Comparison of ENCODE assay signal across 8 cellular contexts in genomic region chr3:19947549-19948071, GRCh38. TPM values are rescaled to one million over a fixed set of nuclear protein-coding genes. Genes with fewer than 3 reads are reported as not detected.
DNase-seq lines count a peak whose midpoint lies in the region; ATAC-seq and TF ChIP-seq lines count a peak whose summit lies in the region.

No MANE protein-coding gene starts in this region.

- H2AK9ac ChIP-seq in IMR-90 (replicated peaks; ENCODE audit: low read depth, low read length, poor library complexity): peak overlapping the region; percentile 100

- no peaks in the 10 kb centered on the region; the same call in 1 of the 2 replicates for H3K9me1 ChIP-seq in IMR-90 (ENCODE audit: insufficient read depth, low read length)

- H3K4me1 ChIP-seq in CD4-positive, CD25-positive, alpha-beta regulatory T cell (ENCODE audit: control insufficient read depth, insufficient read depth, low read length, poor library complexity, severe bottlenecking): peaks cover 53% of the 10 kb centered on the region
- peaks cover 6% of the 10 kb centered on the region; the same call in 1 of the 2 replicates for H3K4me1 ChIP-seq in IMR-90 (ENCODE audit: control insufficient read depth, insufficient read depth, low read length)

- H3K9me3 Mint-ChIP-seq in CD4-positive, CD25-positive, alpha-beta regulatory T cell: peaks cover 0 to 2% (median 0%) of the 10 kb centered on the region in 7 donors

- H2AK5ac ChIP-seq in IMR-90 (ENCODE audit: low read depth, low read length): peak overlapping the region; percentile 89

- peak overlapping the region; percentile 88 for H3K4me3 ChIP-seq in CD4-positive, CD25-positive, alpha-beta regulatory T cell (ENCODE audit: low read depth, low read length)
- H3K4me3 ChIP-seq in IMR-90 (ENCODE audit: insufficient read depth, low read depth, low read length): peak overlapping the region; percentile 95

- peaks cover 10% of the 10 kb centered on the region for H3K36me3 Mint-ChIP-seq in CD4-positive, CD25-positive, alpha-beta regulatory T cell

- TF ChIP-seq POLR2A in IMR-90 (IDR thresholded peaks at IDR 0.05; ENCODE audit: low read depth, low read length): no peak

- dilution Hi-C loops in IMR-90 (cut with HindIII; ENCODE audit: low sequenced_read_pairs, unreplicated experiment): no loop called here

- TF ChIP-seq CTCF in IMR-90 (conservative IDR thresholded peaks at IDR 0.05; ENCODE audit: low read depth, low read length): no peak

- H2BK120ac ChIP-seq in IMR-90 (ENCODE audit: low read depth, low read length): peak overlapping the region; percentile 28; the same call in 1 of the 2 replicates

- peak overlapping the region; percentile 64 for H3K18ac ChIP-seq in IMR-90 (ENCODE audit: low read depth, low read length)

- peak overlapping the region; percentile 33 for H3K56ac ChIP-seq in IMR-90 (ENCODE audit: extremely low read depth, insufficient read depth, low read length)

- CTCF ChIA-PET in IMR-90 (lab: Yijun Ruan, JAX): no interaction called here

- H3K9ac ChIP-seq in IMR-90 (ENCODE audit: low read depth, low read length): peak overlapping the region; percentile 87

- peak overlapping the region; percentile 68; the same call in 1 of the 3 replicates for H2BK15ac ChIP-seq in IMR-90 (ENCODE audit: low read depth, low read length)

- peak overlapping the region; percentile 97 for H3K27ac ChIP-seq in CD4-positive, CD25-positive, alpha-beta regulatory T cell (ENCODE audit: insufficient read depth, low read length, poor library complexity, severe bottlenecking)
- H3K27ac ChIP-seq in IMR-90 (ENCODE audit: insufficient read depth, low read length): peak overlapping the region; percentile 88

- no peaks in the 10 kb centered on the region for H3K27me3 ChIP-seq in CD4-positive, CD25-positive, alpha-beta regulatory T cell (ENCODE audit: control insufficient read depth, insufficient read depth, low read length)
- H3K27me3 ChIP-seq in IMR-90 (ENCODE audit: control insufficient read depth, insufficient read depth, low read length): no peaks in the 10 kb centered on the region

- peak overlapping the region; percentile 92 for H2AFZ ChIP-seq in IMR-90 (replicated peaks; ENCODE audit: low read length, poor library complexity)

- peaks cover 21% of the 10 kb centered on the region for H3K36me3 ChIP-seq in CD4-positive, CD25-positive, alpha-beta regulatory T cell (ENCODE audit: control insufficient read depth, insufficient read depth, low read length)
- peaks cover 10% of the 10 kb centered on the region for H3K36me3 ChIP-seq in IMR-90 (ENCODE audit: control insufficient read depth, insufficient read depth, low read length)

- H3K27ac Mint-ChIP-seq in CD4-positive, CD25-positive, alpha-beta regulatory T cell: peak overlapping the region; percentile 97 to 100 (median 99)

- TF ChIP-seq RAD21 in IMR-90 (IDR thresholded peaks at IDR 0.05; ENCODE audit: low read length): no peak

- peak in 1 of 2 donors; percentile 21 for ATAC-seq in CD4-positive, CD25-positive, alpha-beta regulatory T cell (ENCODE audit: low read depth in 2 of 2)
- ATAC-seq in GM21447 (IDR thresholded peaks at IDR 0.05; ENCODE audit: unreplicated experiment) (peak; percentile 17), IMR-90 (ENCODE audit: low read depth) (peak; percentile 37)

- peak; percentile 42 to 74 (median 62) for DNase-seq in CD4-positive, CD25-positive, alpha-beta regulatory T cell
- DNase-seq in IMR-90: peak; percentile 41
- DNase-seq in T follicular helper cell (ENCODE audit: low read depth): peak; percentile 44
- peak in 48 of 58 donors; percentile 3 to 75 (median 50) for DNase-seq in anterior cingulate cortex (lab: John Stamatoyannopoulos, UW)
- DNase-seq in hepatic stellate cell (ENCODE audit: low spot score): peak; percentile 59
- DNase-seq in renal cortical epithelial cell (ENCODE audit: low read depth): peak; percentile 36
- DNase-seq in midbrain (lab: John Stamatoyannopoulos, UW): no peak

- peaks cover 32% of the 10 kb centered on the region for H4K20me1 ChIP-seq in IMR-90 (ENCODE audit: insufficient read depth, low read length)

- H3K79me1 ChIP-seq in IMR-90 (ENCODE audit: low read depth in 1 of 2, low read length in 2 of 2): peaks cover 5 to 20% of the 10 kb centered on the region in 2 experiments; a peak in 3 of 4 replicates

- WGBS in IMR-90 (ENCODE audit: extremely low coverage in 2 of 2, insufficient read length in 1 of 2), 2 experiments: 0% methylated on average over 2 of the region's 27 CpGs; no CpG with 5 or more reads in 1 of the 2 experiments

- intact Hi-C loops in IMR-90 (cut with micrococcal nuclease): loop anchor here (1.0 to 5.0 kb wide), 3 partner anchors 58 to 240 kb away; partner anchors contain the start of genes KAT2B and SGO1

- peaks cover 5% of the 10 kb centered on the region for H3K27me3 Mint-ChIP-seq in CD4-positive, CD25-positive, alpha-beta regulatory T cell

- peak overlapping the region; percentile 45 for H4K5ac ChIP-seq in IMR-90 (ENCODE audit: low read depth, low read length)

- no TSS peak for BruUV-seq in IMR-90 (replicated peaks; lab: Mats Ljungman, UMichigan)

- H2BK20ac ChIP-seq in IMR-90 (ENCODE audit: low read depth, low read length): no peak overlapping the region

- H3K4me1 Mint-ChIP-seq in CD4-positive, CD25-positive, alpha-beta regulatory T cell: peaks cover 35 to 72% (median 52%) of the 10 kb centered on the region in 4 donors

- H4K8ac ChIP-seq in IMR-90 (ENCODE audit: low read depth in 2 of 2, low read length in 2 of 2): peak overlapping the region; percentile 79 to 81

- H3K14ac ChIP-seq in IMR-90 (replicated peaks; ENCODE audit: low read depth, low read length): peak overlapping the region; percentile 95

- peak overlapping the region; percentile 85 for H4K91ac ChIP-seq in IMR-90 (ENCODE audit: insufficient read depth, low read depth, low read length)

- H2BK5ac ChIP-seq in IMR-90 (ENCODE audit: low read depth, low read length, poor library complexity, severe bottlenecking): peak overlapping the region; percentile 89

- H3K4ac ChIP-seq in IMR-90 (ENCODE audit: low read depth, low read length): peak overlapping the region; percentile 87

- in situ Hi-C loops in IMR-90 (cut with MboI; ENCODE audit: low sequenced_read_pairs): loop anchor here (10.0 kb wide), 1 partner anchor 237 kb away; the partner anchor contains the start of gene SGO1

- POLR2A ChIA-PET in IMR-90 (lab: Charles Lee; ENCODE audit: unreplicated experiment): no interaction called here

- H3K23ac ChIP-seq in IMR-90 (ENCODE audit: low read depth, low read length): peak overlapping the region; percentile 59

- H3K4me3 Mint-ChIP-seq in CD4-positive, CD25-positive, alpha-beta regulatory T cell: peak overlapping the region; percentile 92 to 100 (median 100)

- peak overlapping the region; percentile 100 for H3K4me2 ChIP-seq in IMR-90 (ENCODE audit: low read depth, low read length)

- H3K9me3 ChIP-seq in CD4-positive, CD25-positive, alpha-beta regulatory T cell (ENCODE audit: control insufficient read depth in 2 of 2, low read length in 2 of 2): no peaks in the 10 kb centered on the region
- no peaks in the 10 kb centered on the region for H3K9me3 ChIP-seq in IMR-90 (ENCODE audit: control insufficient read depth, insufficient read depth, low read length)

TF ChIP-seq in IMR-90, 13 proteins besides CTCF, POLR2A, EP300 and RAD21:
- no peak for TF ChIP-seq NFE2L2 (IDR thresholded peaks at IDR 0.05; ENCODE audit: low read depth, low read length)
- TF ChIP-seq FOS (IDR thresholded peaks at IDR 0.05; ENCODE audit: low read depth, low read length): 0 out of 2 replicates have a peak, but pooled peaks have one; percentile 36

RNA-seq across cellular contexts. Expression of gene RAB5A, which starts 0.7 kb away (rescaled TPM):
- 134 TPM for total RNA-seq in CD4-positive, CD25-positive, alpha-beta regulatory T cell
- 10 to 100 TPM; 33.8 to 41.9 (median 40.3) TPM for polyA plus RNA-seq in CD4-positive, CD25-positive, alpha-beta regulatory T cell
- 46.4 and 82.8 TPM in 2 replicates for total RNA-seq in IMR-90 (2012; rRNA removed)
- polyA plus RNA-seq in IMR-90 (2012; rRNA removed): 33.3 and 37.2 TPM in 2 replicates
- polyA plus RNA-seq in IMR-90 (2012; cell fraction: cytosol; rRNA removed): 6.8 and 17.0 TPM in 2 replicates
- 7.1 and 15.1 TPM in 2 replicates for polyA plus RNA-seq in IMR-90 (2012; cell fraction: nucleus; rRNA removed; ENCODE audit: low replicate concordance)
- total RNA-seq in renal cortical epithelial cell: 87.3 and 105 TPM in 2 replicates

RNA-seq across cellular contexts. Expression of gene EFHB, which starts 13.6 kb away (rescaled TPM):
- 1.3 TPM for total RNA-seq in CD4-positive, CD25-positive, alpha-beta regulatory T cell
- under 1 TPM; 0.10 to 0.26 (median 0.19) TPM for polyA plus RNA-seq in CD4-positive, CD25-positive, alpha-beta regulatory T cell
- total RNA-seq in IMR-90 (2012; rRNA removed): under 0.01 TPM in 2 replicates
- 0.30 and 1.0 TPM in 2 replicates for polyA plus RNA-seq in IMR-90 (2012; rRNA removed)
- polyA plus RNA-seq in IMR-90 (2012; cell fraction: cytosol; rRNA removed): 0.19 and 0.62 TPM in 2 replicates
- polyA plus RNA-seq in IMR-90 (2012; cell fraction: nucleus; rRNA removed; ENCODE audit: low replicate concordance): 0.50 TPM in 1 of 2 replicates, not detected in the other
- total RNA-seq in renal cortical epithelial cell: 8.1 and 8.7 TPM in 2 replicates
